In genomic region chr12:122676781-122677180, GRCh38 we compare ENCODE assay signal across 1 cellular context. TPM values are rescaled to one million over a fixed set of nuclear protein-coding genes. Genes with fewer than 3 reads are reported as not detected.
"Had no signal": no experiment of that assay in that cellular context is flagged by ENCODE, and none has a peak within 500 bp of the region (broad histone marks: within the 10 kb centered on the region; RNA-seq: fewer than 3 reads in every experiment).

No MANE protein-coding gene starts in this region.

RNA-seq across cellular contexts. Expression of gene HCAR2, which starts 26.4 kb away (rescaled TPM):
- total RNA-seq: G401 had no signal

RNA-seq across cellular contexts. Expression of gene HCAR3, which starts 39.8 kb away (rescaled TPM):
- total RNA-seq: G401 had no signal

RNA-seq across cellular contexts. Expression of gene HCAR1, which starts 53.9 kb away (rescaled TPM):
- total RNA-seq: G401 had no signal
